19 cellular contexts compared by ENCODE assay signal in the genomic region with DNA sequence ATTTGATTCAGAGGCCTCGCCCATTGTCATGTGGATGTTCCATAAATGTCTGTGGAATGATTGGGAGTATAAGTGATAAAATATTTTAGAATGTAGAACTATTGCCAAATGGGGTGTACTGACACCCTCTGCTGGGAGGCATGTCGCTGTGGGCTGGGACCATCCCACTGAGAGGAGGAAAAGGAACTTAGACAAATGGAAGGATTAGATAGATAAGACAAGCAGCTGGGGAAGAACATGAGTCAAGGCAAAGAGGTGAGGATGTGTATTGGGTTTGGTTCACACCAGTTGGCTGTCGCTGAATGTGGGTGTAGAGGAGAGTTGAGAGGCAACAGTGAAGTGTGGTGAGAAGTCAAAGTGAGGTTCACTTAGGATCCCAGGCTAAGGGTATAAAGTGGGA.
"Had no signal": no experiment of that assay in that cellular context is flagged by ENCODE, and none has a peak within 500 bp of the region (broad histone marks: within the 10 kb centered on the region; RNA-seq: fewer than 3 reads in every experiment).

No MANE protein-coding gene starts in this region.

- H3K4me3 Mint-ChIP-seq: activated naive CD4-positive, alpha-beta T cell treated with anti-CD3 and anti-CD28 coated beads, Interleukin-2, amount 50 U/mL, for 24 hours; natural killer cell treated with Interleukin-12 subunit alpha and Interleukin-12 subunit beta and Interleukin-15 and Interleukin-18, amount 100 ng/mL, for 72 hours; stimulated activated memory B cell treated with anti-CD40 and anti-IgM and Interleukin-4, amounts not matched to agents 10 μg/mL and 1 μg/mL and 100 μg/mL, for 72 hours had no signal

- H3K9me3 Mint-ChIP-seq: activated naive CD4-positive, alpha-beta T cell treated with anti-CD3 and anti-CD28 coated beads, Interleukin-2, amount 50 U/mL, for 24 hours; natural killer cell treated with Interleukin-12 subunit alpha and Interleukin-12 subunit beta and Interleukin-15 and Interleukin-18, amount 100 ng/mL, for 72 hours; stimulated activated memory B cell treated with anti-CD40 and anti-IgM and Interleukin-4, amounts not matched to agents 10 μg/mL and 1 μg/mL and 100 μg/mL, for 72 hours had no signal

- H3K27me3 ChIP-seq: right lobe of liver, spleen, tibial artery, uterus had no signal

- H3K4me3 ChIP-seq: lung, mucosa of descending colon, prostate gland, right lobe of liver, spleen, tibial artery, uterus had no signal

- DNase-seq: activated CD4-positive, alpha-beta T cell treated with anti-CD3 and anti-CD28 coated beads for 4 hours; activated T-cell treated with anti-CD3 and anti-CD28 coated beads, Interleukin-2, amount 50 U/mL, for 1 hour; cerebellar nuclear complex; dermis blood vessel endothelial cell; erythroblast; glutamatergic neuron; left colon; mucosa of descending colon; occipital lobe; right lobe of liver; spleen; stimulated activated CD4-positive, alpha-beta T cell treated with anti-CD3 and anti-CD28 coated beads, Interleukin-1b, Interleukin-23, amount 100 ng/mL, for 48 hours; tibial artery; uterus had no signal

- H3K27ac Mint-ChIP-seq: activated naive CD4-positive, alpha-beta T cell treated with anti-CD3 and anti-CD28 coated beads, Interleukin-2, amount 50 U/mL, for 24 hours; natural killer cell treated with Interleukin-12 subunit alpha and Interleukin-12 subunit beta and Interleukin-15 and Interleukin-18, amount 100 ng/mL, for 72 hours; stimulated activated memory B cell treated with anti-CD40 and anti-IgM and Interleukin-4, amounts not matched to agents 10 μg/mL and 1 μg/mL and 100 μg/mL, for 72 hours had no signal

- H3K27me3 Mint-ChIP-seq: activated naive CD4-positive, alpha-beta T cell treated with anti-CD3 and anti-CD28 coated beads, Interleukin-2, amount 50 U/mL, for 24 hours; natural killer cell treated with Interleukin-12 subunit alpha and Interleukin-12 subunit beta and Interleukin-15 and Interleukin-18, amount 100 ng/mL, for 72 hours; stimulated activated memory B cell treated with anti-CD40 and anti-IgM and Interleukin-4, amounts not matched to agents 10 μg/mL and 1 μg/mL and 100 μg/mL, for 72 hours had no signal

- H3K9me3 ChIP-seq: mucosa of descending colon, prostate gland, right lobe of liver, spleen, tibial artery, uterus had no signal

- H3K27ac ChIP-seq: prostate gland, right lobe of liver, tibial artery, uterus had no signal

- H3K4me1 ChIP-seq: prostate gland, right lobe of liver, spleen, tibial artery, uterus had no signal

- H3K4me1 Mint-ChIP-seq: activated naive CD4-positive, alpha-beta T cell treated with anti-CD3 and anti-CD28 coated beads, Interleukin-2, amount 50 U/mL, for 24 hours; stimulated activated memory B cell treated with anti-CD40 and anti-IgM and Interleukin-4, amounts not matched to agents 10 μg/mL and 1 μg/mL and 100 μg/mL, for 72 hours had no signal

- H3K36me3 ChIP-seq: uterus had no signal
